Comparison of ENCODE assay signal across 8 cellular contexts in the genomic region with DNA sequence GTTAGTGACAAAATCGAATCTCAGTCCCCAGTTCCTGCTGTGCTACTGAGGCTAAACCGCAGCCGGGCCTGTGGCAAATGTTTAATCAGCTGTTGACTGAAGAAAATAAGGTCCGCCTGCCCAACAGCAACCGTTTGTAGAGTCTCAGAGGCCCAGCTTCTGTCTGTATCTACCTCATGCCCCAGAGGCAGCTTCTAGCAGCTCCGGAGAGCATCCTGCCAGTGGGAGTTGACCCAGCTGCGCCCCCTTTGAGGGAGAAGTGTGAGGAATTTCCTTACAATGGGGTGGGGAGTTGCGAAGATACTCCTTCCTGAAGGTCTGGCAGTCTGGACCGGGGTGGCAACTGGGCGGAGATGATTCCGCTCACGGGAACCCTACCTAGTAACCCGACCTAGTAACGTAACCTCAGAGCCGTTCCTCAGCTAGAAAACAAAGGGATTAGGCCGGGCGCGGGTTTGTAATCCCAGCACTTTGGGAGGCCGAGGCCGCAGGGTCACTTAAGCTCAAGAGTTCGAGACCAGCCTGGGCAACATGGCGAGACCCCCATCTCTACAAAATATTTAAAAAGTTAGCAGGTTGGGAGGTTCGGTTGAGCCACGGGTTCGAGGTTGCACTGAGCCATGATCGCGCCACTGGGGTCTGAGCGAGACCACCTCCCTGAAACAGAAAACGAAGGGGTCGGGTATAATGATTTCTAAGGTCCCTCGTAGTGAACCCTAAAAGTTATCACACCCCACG. TPM values are rescaled to one million over a fixed set of nuclear protein-coding genes. Genes with fewer than 3 reads are reported as not detected.
DNase-seq lines count a peak whose midpoint lies in the region; ATAC-seq, FAIRE-seq and TF ChIP-seq lines count a peak whose summit lies in the region.

No MANE protein-coding gene starts in this region.

- peak overlapping the region; percentile 72 for H3K4me2 ChIP-seq in endothelial cell of umbilical vein (ENCODE audit: insufficient read depth, low read length)

- BruUV-seq in endothelial cell of umbilical vein (replicated peaks; lab: Mats Ljungman, UMichigan), result TSS peak; percentile 88

- peaks cover 73% of the 10 kb centered on the region for H3K4me1 Mint-ChIP-seq in mesothelial cell of epicardium

- FAIRE-seq in endothelial cell of umbilical vein (lab: Jason Lieb, UNC), result peak; percentile 83

- no peaks in the 10 kb centered on the region for H3K9me1 ChIP-seq in endothelial cell of umbilical vein (replicated peaks; ENCODE audit: control insufficient read depth, extremely low read depth, insufficient read depth, low read length)

- H3K4me3 Mint-ChIP-seq in mesothelial cell of epicardium, result peak overlapping the region; percentile 71

- peak overlapping the region; percentile 69 for H2AFZ ChIP-seq in endothelial cell of umbilical vein (ENCODE audit: low read depth, low read length)

- peaks cover 4% of the 10 kb centered on the region for H3K36me3 Mint-ChIP-seq in mesothelial cell of epicardium

- ATAC-seq in HG03095 (IDR thresholded peaks at IDR 0.05; ENCODE audit: unreplicated experiment), result no peak

- peaks cover 2% of the 10 kb centered on the region for H3K36me3 ChIP-seq in H7 (replicated peaks; ENCODE audit: control insufficient read depth, insufficient read depth, low read length)
- H3K36me3 ChIP-seq in endothelial cell of umbilical vein (ENCODE audit: control insufficient read depth in 2 of 2, extremely low read depth in 1 of 2, insufficient read depth in 2 of 2, low read length in 2 of 2), result peaks cover 6 to 9% of the 10 kb centered on the region in 2 experiments
- peaks cover 0 to 5% of the 10 kb centered on the region in 2 donors for H3K36me3 ChIP-seq in thyroid gland

- H3K27ac Mint-ChIP-seq in mesothelial cell of epicardium, result peak overlapping the region; percentile 92

- peak overlapping the region; percentile 85 for H3K4me3 ChIP-seq in H7 (ENCODE audit: insufficient read depth, low read depth, low read length)
- H3K4me3 ChIP-seq in endothelial cell of umbilical vein (replicated peaks in 1 of 3; ENCODE audit: insufficient read depth in 1 of 3, low read depth in 1 of 3, low read length in 3 of 3), result peak overlapping the region; percentile 39 to 63 (median 44)
- peak overlapping the region; percentile 72 to 80 (median 79) for H3K4me3 ChIP-seq in thyroid gland (replicated peaks in 1 of 3)

- no peaks in the 10 kb centered on the region for H3K9me3 Mint-ChIP-seq in mesothelial cell of epicardium

- H3K27me3 Mint-ChIP-seq in mesothelial cell of epicardium (ENCODE audit: low read depth), result no peaks in the 10 kb centered on the region

- H3K27ac ChIP-seq in endothelial cell of umbilical vein (ENCODE audit: insufficient read depth, low read depth, low read length) (peak overlapping the region; percentile 87), thyroid gland (peak overlapping the region; percentile 76 to 78 (median 77))

- CTCF ChIA-PET in endothelial cell of umbilical vein (lab: Charles Lee), result interaction anchor here (0.9 to 1.9 kb wide), 9 partner anchors 9 to 39 kb away, joined by 3 to 16 read pairs (median 5); a partner anchor contains a TSS

- H3K27me3 ChIP-seq in H7 (ENCODE audit: control insufficient read depth, insufficient read depth, low read length) (no peaks in the 10 kb centered on the region), endothelial cell of umbilical vein (ENCODE audit: control insufficient read depth in 2 of 2, insufficient read depth in 2 of 2, low read length in 2 of 2) (no peaks in the 10 kb centered on the region), thyroid gland (no peaks in the 10 kb centered on the region)

- WGBS in thyroid gland, 2 donors, result 15 to 19% methylated on average over 31 to 32 of the region's 32 CpGs

- TF ChIP-seq POLR2A in endothelial cell of umbilical vein (IDR thresholded peaks at IDR 0.05; ENCODE audit: low read depth, low read length), result no peak
- no peak for TF ChIP-seq POLR2A in thyroid gland (IDR thresholded peaks at IDR 0.05)

- DNase-seq in DMS153 (lab: John Stamatoyannopoulos, UW) (peak; percentile 80), H7 (peak; percentile 90), NCI-H2227 (lab: John Stamatoyannopoulos, UW; ENCODE audit: unreplicated experiment) (peak; percentile 78), endothelial cell of umbilical vein (ENCODE audit: low read depth, low spot score) (peak; percentile 77), mesothelial cell of epicardium (ENCODE audit: low spot score in 2 of 2, unreplicated experiment in 2 of 2) (peak in 1 of 2 experiments; percentile 61), thyroid gland (peak; percentile 28 to 37)
- DNase-seq in activated CD4-positive, alpha-beta T cell treated with anti-CD3 and anti-CD28 coated beads for 4 hours, result peak; percentile 31 to 33

- POLR2A ChIA-PET in endothelial cell of umbilical vein (lab: Charles Lee), result interaction anchor here (1.4 to 1.9 kb wide), 2 partner anchors 9 to 26 kb away, joined by 4 to 13 read pairs; a partner anchor contains a TSS

- H3K9me3 ChIP-seq in endothelial cell of umbilical vein (replicated peaks; ENCODE audit: control insufficient read depth, insufficient read depth, low read length), result no peaks in the 10 kb centered on the region
- H3K9me3 ChIP-seq in thyroid gland, result no peaks in the 10 kb centered on the region

- dilution Hi-C loops in endothelial cell of umbilical vein (cut with MboI; ENCODE audit: extremely low pct_ligation_motif_present, low sequenced_read_pairs), result no loop called here

- H4K20me1 ChIP-seq in endothelial cell of umbilical vein (replicated peaks; ENCODE audit: control insufficient read depth, extremely low read depth, insufficient read depth, low read length), result no peaks in the 10 kb centered on the region

- TF ChIP-seq CTCF in endothelial cell of umbilical vein (IDR thresholded peaks at IDR 0.05; ENCODE audit: extremely low read depth in 1 of 2, insufficient read depth in 1 of 2, low read depth in 1 of 2, low read length in 2 of 2) (peak in 1 of 2 donors; percentile 14), mesothelial cell of epicardium (IDR thresholded peaks at IDR 0.05; ENCODE audit: unreplicated experiment) (no peak), thyroid gland (IDR thresholded peaks at IDR 0.05) (no peak)

- H3K9ac ChIP-seq in endothelial cell of umbilical vein (replicated peaks; ENCODE audit: extremely low read depth, insufficient read depth, low read length), result peak overlapping the region; percentile 81

- H3K79me2 ChIP-seq in endothelial cell of umbilical vein (ENCODE audit: control insufficient read depth, insufficient read depth, low read length), result peaks cover 38% of the 10 kb centered on the region

- H3K4me1 ChIP-seq in endothelial cell of umbilical vein (ENCODE audit: control insufficient read depth, extremely low read depth, insufficient read depth, low read length) (peaks cover 29% of the 10 kb centered on the region), thyroid gland (peaks cover 5 to 22% of the 10 kb centered on the region in 2 donors)

- intact Hi-C loops in endothelial cell of umbilical vein (cut with micrococcal nuclease) (loop anchor here (2.0 to 10.0 kb wide), 3 partner anchors 21 to 209 kb away; a partner anchor contains a TSS), thyroid gland (cut with DNase I) (no loop called here)

RNA-seq across cellular contexts. Expression of a gene that starts 0.8 kb away (rescaled TPM):
- 44.2 and 56.7 TPM in 2 replicates for total RNA-seq in H7 (2014; rRNA removed; shearing (Covaris generic))
- total RNA-seq in endothelial cell of umbilical vein (8.3 and 9.7 TPM in 2 replicates), mesothelial cell of epicardium (13.3 to 14.9 TPM (median 14.8 TPM) in 3 replicates), thyroid gland (1 to 10 TPM; 4.3 to 7.5 (median 6.3) TPM)
- polyA plus RNA-seq in endothelial cell of umbilical vein, result 5.8 and 7.4 TPM in 2 replicates
- polyA plus RNA-seq in endothelial cell of umbilical vein (2011; cell fraction: cytosol; rRNA removed), result 2.6 and 4.3 TPM in 2 replicates
- 2.7 and 3.0 TPM in 2 replicates for polyA plus RNA-seq in endothelial cell of umbilical vein (2011; cell fraction: nucleus; rRNA removed)
- 3.6 and 5.0 TPM in 2 replicates for polyA plus RNA-seq in endothelial cell of umbilical vein (2012)
- polyA minus RNA-seq in endothelial cell of umbilical vein, result 2.3 and 3.7 TPM in 2 replicates
- polyA minus RNA-seq in endothelial cell of umbilical vein (2011; cell fraction: cytosol; rRNA and poly(A)+ RNA removed), result 1.0 TPM
- polyA minus RNA-seq in endothelial cell of umbilical vein (2011; cell fraction: nucleus; rRNA and poly(A)+ RNA removed), result 0.58 and 2.4 TPM in 2 replicates

RNA-seq across cellular contexts. Expression of a gene that starts 9.7 kb away (rescaled TPM):
- 149 and 155 TPM in 2 replicates for total RNA-seq in H7 (2014; rRNA removed; shearing (Covaris generic))
- total RNA-seq in endothelial cell of umbilical vein, result 139 and 140 TPM in 2 replicates
- polyA plus RNA-seq in endothelial cell of umbilical vein, result 108 and 116 TPM in 2 replicates
- polyA plus RNA-seq in endothelial cell of umbilical vein (2011; cell fraction: cytosol; rRNA removed), result 75.8 and 97.4 TPM in 2 replicates
- 109 and 118 TPM in 2 replicates for polyA plus RNA-seq in endothelial cell of umbilical vein (2011; cell fraction: nucleus; rRNA removed)
- 79.2 and 83.8 TPM in 2 replicates for polyA plus RNA-seq in endothelial cell of umbilical vein (2012)
- polyA minus RNA-seq in endothelial cell of umbilical vein, result 62.8 and 65.7 TPM in 2 replicates
- 54.0 TPM for polyA minus RNA-seq in endothelial cell of umbilical vein (2011; cell fraction: cytosol; rRNA and poly(A)+ RNA removed)
- 37.4 and 48.4 TPM in 2 replicates for polyA minus RNA-seq in endothelial cell of umbilical vein (2011; cell fraction: nucleus; rRNA and poly(A)+ RNA removed)
- 147 to 149 TPM (median 148 TPM) in 3 replicates for total RNA-seq in mesothelial cell of epicardium
- total RNA-seq in thyroid gland, result 100 to 1,000 TPM in 3 of 4 donors, 10 to 100 TPM in 1; 71.9 to 144 (median 123) TPM

RNA-seq across cellular contexts. Expression of a gene that starts 36.9 kb away (rescaled TPM):
- 198 and 223 TPM in 2 replicates for total RNA-seq in H7 (2014; rRNA removed; shearing (Covaris generic))
- total RNA-seq in endothelial cell of umbilical vein, result not detected in 2 replicates
- polyA plus RNA-seq in endothelial cell of umbilical vein, result 0.24 TPM in 1 of 2 replicates, not detected in the other
- polyA plus RNA-seq in endothelial cell of umbilical vein (2011; cell fraction: cytosol; rRNA removed), result not detected in 2 replicates
- polyA plus RNA-seq in endothelial cell of umbilical vein (2011; cell fraction: nucleus; rRNA removed), result not detected in 2 replicates
- polyA plus RNA-seq in endothelial cell of umbilical vein (2012), result 0.98 TPM in 1 of 2 replicates, not detected in the other
- 0.57 TPM in 1 of 2 replicates, not detected in the other for polyA minus RNA-seq in endothelial cell of umbilical vein
- not detected for polyA minus RNA-seq in endothelial cell of umbilical vein (2011; cell fraction: cytosol; rRNA and poly(A)+ RNA removed)
- not detected in 2 replicates for polyA minus RNA-seq in endothelial cell of umbilical vein (2011; cell fraction: nucleus; rRNA and poly(A)+ RNA removed)
- total RNA-seq in mesothelial cell of epicardium, result 24.9 to 26.4 TPM (median 26.2 TPM) in 3 replicates
- total RNA-seq in thyroid gland, result 100 to 1,000 TPM in 1 of 4 donors, 10 to 100 TPM in 3; 22.2 to 137 (median 54.8) TPM

RNA-seq across cellular contexts. Expression of a gene that starts 54.9 kb away (rescaled TPM):
- 0.73 and 3.2 TPM in 2 replicates for total RNA-seq in H7 (2014; rRNA removed; shearing (Covaris generic))
- total RNA-seq in endothelial cell of umbilical vein (0.69 TPM in 1 of 2 replicates, not detected in the other), mesothelial cell of epicardium (0.40 to 0.84 TPM (median 0.47 TPM) in 3 replicates), thyroid gland (10 to 100 TPM; 11.7 to 34.8 (median 23.0) TPM)
- 0.24 and 0.33 TPM in 2 replicates for polyA plus RNA-seq in endothelial cell of umbilical vein
- 0.18 and 0.25 TPM in 2 replicates for polyA plus RNA-seq in endothelial cell of umbilical vein (2011; cell fraction: cytosol; rRNA removed)
- 0.06 and 0.66 TPM in 2 replicates for polyA plus RNA-seq in endothelial cell of umbilical vein (2011; cell fraction: nucleus; rRNA removed)
- 1.4 and 1.6 TPM in 2 replicates for polyA plus RNA-seq in endothelial cell of umbilical vein (2012)
- 1.1 and 2.4 TPM in 2 replicates for polyA minus RNA-seq in endothelial cell of umbilical vein
- 10.3 TPM for polyA minus RNA-seq in endothelial cell of umbilical vein (2011; cell fraction: cytosol; rRNA and poly(A)+ RNA removed)
- 0.63 and 0.87 TPM in 2 replicates for polyA minus RNA-seq in endothelial cell of umbilical vein (2011; cell fraction: nucleus; rRNA and poly(A)+ RNA removed)

RNA-seq across cellular contexts. Expression of a gene that starts 55.1 kb away (rescaled TPM):
- 38.3 and 39.4 TPM in 2 replicates for total RNA-seq in H7 (2014; rRNA removed; shearing (Covaris generic))
- 0.39 TPM in 1 of 2 replicates, not detected in the other for total RNA-seq in endothelial cell of umbilical vein
- polyA plus RNA-seq in endothelial cell of umbilical vein, result 0.72 TPM in 2 replicates
- 0.65 and 0.82 TPM in 2 replicates for polyA plus RNA-seq in endothelial cell of umbilical vein (2011; cell fraction: cytosol; rRNA removed)
- 0.24 TPM in 1 of 2 replicates, not detected in the other for polyA plus RNA-seq in endothelial cell of umbilical vein (2011; cell fraction: nucleus; rRNA removed)
- 1.6 and 2.1 TPM in 2 replicates for polyA plus RNA-seq in endothelial cell of umbilical vein (2012)
- 0.32 and 2.1 TPM in 2 replicates for polyA minus RNA-seq in endothelial cell of umbilical vein
- 38.1 TPM for polyA minus RNA-seq in endothelial cell of umbilical vein (2011; cell fraction: cytosol; rRNA and poly(A)+ RNA removed)
- polyA minus RNA-seq in endothelial cell of umbilical vein (2011; cell fraction: nucleus; rRNA and poly(A)+ RNA removed), result 1.3 and 1.9 TPM in 2 replicates
- total RNA-seq in mesothelial cell of epicardium, result 3.3 to 4.0 TPM (median 3.4 TPM) in 3 replicates
- 10 to 100 TPM in 3 of 4 donors, 1 to 10 TPM in 1; 9.9 to 46.1 (median 37.9) TPM for total RNA-seq in thyroid gland

Comparison
In these comparisons a context has a peak if more than half of its experiments do, and no peak if none do; other contexts are left out.
1. RNA of a gene that starts 36.9 kb away (total RNA-seq): 198 to 223 TPM in H7, 22.2 to 137 TPM in thyroid gland and 24.9 to 26.4 TPM in mesothelial cell of epicardium; not detected in endothelial cell of umbilical vein; every median in the first group is over 10 times any median in the second.
2. Peak in every context shown above with its lines, with median percentiles within 50 percentile points of each other: H3K4me3 ChIP-seq.